8 cellular contexts compared by ENCODE assay signal in the genomic region with DNA sequence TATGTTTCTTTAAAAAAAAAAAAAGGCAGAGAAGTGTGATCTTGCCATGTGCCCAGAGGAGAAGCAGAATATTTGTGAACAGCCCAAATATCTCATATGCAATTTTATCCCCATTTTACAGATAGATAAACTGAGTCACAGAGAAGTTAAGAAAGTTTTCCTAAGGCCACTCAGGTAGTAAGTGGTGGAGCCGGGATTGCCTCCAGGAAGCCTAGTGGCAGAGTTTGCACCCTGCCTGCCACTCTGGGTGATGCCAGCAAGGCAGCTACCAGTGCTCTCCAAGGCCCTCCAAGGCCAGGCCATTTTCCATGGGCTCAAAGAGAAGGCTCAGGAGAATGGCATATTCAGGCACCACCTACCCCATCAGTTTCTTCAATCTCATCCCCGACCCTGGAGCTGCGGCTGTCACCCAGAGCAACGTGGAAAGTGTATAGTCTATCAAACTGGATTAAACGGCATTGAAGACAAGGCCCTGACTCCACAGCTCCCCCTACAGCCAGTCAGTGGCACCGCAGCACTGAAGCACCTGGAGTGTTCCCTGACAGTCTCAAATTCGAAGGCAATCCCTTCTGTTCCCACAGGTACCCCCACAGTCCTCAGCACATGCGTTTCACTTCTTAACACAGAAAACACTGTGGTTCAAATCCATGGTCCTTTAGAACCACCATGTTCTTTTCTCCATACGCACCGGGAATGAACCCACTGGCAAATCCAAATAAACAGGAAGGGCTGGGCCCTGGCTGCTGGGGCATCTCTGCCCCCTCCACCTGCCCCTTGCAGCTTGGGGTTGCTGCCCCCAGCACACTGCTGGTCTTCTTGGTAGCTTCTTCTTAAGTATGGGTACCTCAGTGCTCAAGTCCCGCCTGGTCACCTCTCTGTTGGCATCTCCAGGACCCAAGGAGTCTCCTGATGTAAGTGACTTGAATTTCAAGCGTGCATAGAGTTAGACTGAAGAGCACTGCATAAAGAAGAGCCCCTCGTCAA.
DNase-seq lines count a peak whose midpoint lies in the region; ATAC-seq, FAIRE-seq and TF ChIP-seq lines count a peak whose summit lies in the region.

No MANE protein-coding gene starts in this region.

- no peak for TF ChIP-seq EP300 in GM12878 (IDR thresholded peaks at IDR 0.05; ENCODE audit: borderline replicate concordance in 1 of 2, control insufficient read depth in 1 of 2, low read depth in 2 of 2, low read length in 2 of 2)

- ATAC-seq in GM12878 (peak; percentile 67), GM19463 (IDR thresholded peaks at IDR 0.05; ENCODE audit: unreplicated experiment) (no peak)

- peak; percentile 70 for DNase-seq in AG20443 (ENCODE audit: low spot score)
- peak; percentile 69 for DNase-seq in NCI-H748 (lab: John Stamatoyannopoulos, UW; ENCODE audit: unreplicated experiment)
- no peak for DNase-seq in GM12878 (ENCODE audit: low read depth, low spot score)
- peak; percentile 5 for DNase-seq in kidney glomerular epithelial cell (lab: John Stamatoyannopoulos, UW)
- no peak for DNase-seq in uterus
- no peak for DNase-seq in dedifferentiated amniotic fluid mesenchymal stem cell (ENCODE audit: extremely low spot score)

- H3K27ac ChIP-seq in GM12878 (ENCODE audit: control insufficient read depth, insufficient read depth) (no peak overlapping the region), uterus (no peak overlapping the region)

- H3K27me3 ChIP-seq in GM12878 (replicated peaks in 1 of 2; ENCODE audit: control insufficient read depth in 2 of 2, insufficient read depth in 2 of 2, low read length in 1 of 2) (peaks cover 4 to 8% of the 10 kb centered on the region in 2 experiments; a peak in 2 of 4 replicates), uterus (no peaks in the 10 kb centered on the region)

- BruUV-seq in GM12878 (replicated peaks; lab: Mats Ljungman, UMichigan), result no TSS peak

- TF ChIP-seq RAD21 in GM12878 (IDR thresholded peaks at IDR 0.05; ENCODE audit: insufficient read depth, low read depth, low read length), result no peak; the same call in 1 of the 2 replicates

- CTCF ChIA-PET in GM12878 (lab: Yijun Ruan, JAX), result interaction anchor here (0.6 to 0.7 kb wide), 3 partner anchors 136 to 771 kb away, joined by 3 read pairs; no protein-coding TSS in a partner anchor

- H3K79me2 ChIP-seq in GM12878 (ENCODE audit: control insufficient read depth, insufficient read depth, low read length), result no peaks in the 10 kb centered on the region

- SMC1A ChIA-PET in GM12878 (lab: Charles Lee; ENCODE audit: uncharacterized antibody, unreplicated experiment), result no interaction called here

- no peak overlapping the region for H3K4me2 ChIP-seq in GM12878 (ENCODE audit: control insufficient read depth, insufficient read depth)

- no peak overlapping the region for H3K9ac ChIP-seq in GM12878 (ENCODE audit: control insufficient read depth, insufficient read depth, low read length)

- H3K4me1 ChIP-seq in GM12878 (ENCODE audit: control insufficient read depth, insufficient read depth, low read length), result no peaks in the 10 kb centered on the region
- peaks cover 0 to 4% of the 10 kb centered on the region in 2 donors for H3K4me1 ChIP-seq in uterus

- H4K20me1 ChIP-seq in GM12878 (ENCODE audit: control insufficient read depth, insufficient read depth), result peaks cover 2% of the 10 kb centered on the region; the same call in 1 of the 2 replicates

- RAD21 ChIA-PET in GM12878 (lab: Charles Lee; ENCODE audit: unreplicated experiment), result no interaction called here

- no peaks in the 10 kb centered on the region for H3K9me3 ChIP-seq in GM12878 (replicated peaks; ENCODE audit: control insufficient read depth, insufficient read depth, low read length)
- H3K9me3 ChIP-seq in uterus, result no peaks in the 10 kb centered on the region

- no peak for FAIRE-seq in GM12878 (lab: Jason Lieb, UNC)

- WGBS in GM12878 (ENCODE audit: insufficient coverage, insufficient replicate concordance, low lambda C conversion rate, missing lambda C conversion rate), result 20% methylated on average over 13 of the region's 13 CpGs

- no peak for TF ChIP-seq POLR2A in GM12878 (IDR thresholded peaks at IDR 0.05; ENCODE audit: low read depth, low read length)
- no peak for TF ChIP-seq POLR2A in uterus (IDR thresholded peaks at IDR 0.05)

- H2AFZ ChIP-seq in GM12878 (ENCODE audit: control insufficient read depth, low read depth, low read length), result no peak overlapping the region

- intact Hi-C loops in GM12878 (cut with micrococcal nuclease; ENCODE audit: unreplicated experiment), result no loop called here
- intact Hi-C loops in uterus (cut with DNase I; ENCODE audit: low total_unique reads), result no loop called here

- H3K36me3 ChIP-seq in GM12878 (ENCODE audit: control insufficient read depth in 2 of 2, insufficient read depth in 2 of 2, low read length in 1 of 2), result no peaks in the 10 kb centered on the region
- no peaks in the 10 kb centered on the region for H3K36me3 ChIP-seq in uterus

- H3K4me3 ChIP-seq in GM12878, result no peak overlapping the region
- H3K4me3 ChIP-seq in uterus, result no peak overlapping the region

- in situ Hi-C loops in GM12878 (cut with MboI), result no loop called here

- TF ChIP-seq CTCF in GM12873 (IDR thresholded peaks at IDR 0.05; ENCODE audit: insufficient read depth, low read depth, low read length, missing control alignments) (peak; percentile 93), GM12878 (IDR thresholded peaks at IDR 0.05 in 2 of 3, conservative IDR thresholded peaks at IDR 0.05 in 1 of 3; ENCODE audit: control insufficient read depth in 2 of 3, extremely low read depth in 1 of 3, insufficient read depth in 1 of 3, low read depth in 3 of 3, low read length in 3 of 3) (peak; percentile 48 to 72 (median 69)), uterus (IDR thresholded peaks at IDR 0.05) (peak; percentile 15 to 52 (median 44))

- POLR2A ChIA-PET in GM12878 (lab: Charles Lee), result no interaction called here

TF ChIP-seq in GM12878, 131 proteins besides CTCF, POLR2A, EP300 and RAD21:
- no peak for TF ChIP-seq ZNF274 (IDR thresholded peaks at IDR 0.05; ENCODE audit: insufficient read depth, insufficient read length)
- TF ChIP-seq, protein P1, sequence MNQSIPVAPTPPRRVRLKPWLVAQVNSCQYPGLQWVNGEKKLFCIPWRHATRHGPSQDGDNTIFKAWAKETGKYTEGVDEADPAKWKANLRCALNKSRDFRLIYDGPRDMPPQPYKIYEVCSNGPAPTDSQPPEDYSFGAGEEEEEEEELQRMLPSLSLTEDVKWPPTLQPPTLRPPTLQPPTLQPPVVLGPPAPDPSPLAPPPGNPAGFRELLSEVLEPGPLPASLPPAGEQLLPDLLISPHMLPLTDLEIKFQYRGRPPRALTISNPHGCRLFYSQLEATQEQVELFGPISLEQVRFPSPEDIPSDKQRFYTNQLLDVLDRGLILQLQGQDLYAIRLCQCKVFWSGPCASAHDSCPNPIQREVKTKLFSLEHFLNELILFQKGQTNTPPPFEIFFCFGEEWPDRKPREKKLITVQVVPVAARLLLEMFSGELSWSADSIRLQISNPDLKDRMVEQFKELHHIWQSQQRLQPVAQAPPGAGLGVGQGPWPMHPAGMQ (IDR thresholded peaks at IDR 0.05; ENCODE audit: borderline replicate concordance), result no peak
- no peak for TF ChIP-seq SREBF2 (IDR thresholded peaks at IDR 0.05; ENCODE audit: low read length)
- no peak for TF ChIP-seq NRF1 (conservative IDR thresholded peaks at IDR 0.05; ENCODE audit: low read depth, low read length)
- TF ChIP-seq, protein P2, sequence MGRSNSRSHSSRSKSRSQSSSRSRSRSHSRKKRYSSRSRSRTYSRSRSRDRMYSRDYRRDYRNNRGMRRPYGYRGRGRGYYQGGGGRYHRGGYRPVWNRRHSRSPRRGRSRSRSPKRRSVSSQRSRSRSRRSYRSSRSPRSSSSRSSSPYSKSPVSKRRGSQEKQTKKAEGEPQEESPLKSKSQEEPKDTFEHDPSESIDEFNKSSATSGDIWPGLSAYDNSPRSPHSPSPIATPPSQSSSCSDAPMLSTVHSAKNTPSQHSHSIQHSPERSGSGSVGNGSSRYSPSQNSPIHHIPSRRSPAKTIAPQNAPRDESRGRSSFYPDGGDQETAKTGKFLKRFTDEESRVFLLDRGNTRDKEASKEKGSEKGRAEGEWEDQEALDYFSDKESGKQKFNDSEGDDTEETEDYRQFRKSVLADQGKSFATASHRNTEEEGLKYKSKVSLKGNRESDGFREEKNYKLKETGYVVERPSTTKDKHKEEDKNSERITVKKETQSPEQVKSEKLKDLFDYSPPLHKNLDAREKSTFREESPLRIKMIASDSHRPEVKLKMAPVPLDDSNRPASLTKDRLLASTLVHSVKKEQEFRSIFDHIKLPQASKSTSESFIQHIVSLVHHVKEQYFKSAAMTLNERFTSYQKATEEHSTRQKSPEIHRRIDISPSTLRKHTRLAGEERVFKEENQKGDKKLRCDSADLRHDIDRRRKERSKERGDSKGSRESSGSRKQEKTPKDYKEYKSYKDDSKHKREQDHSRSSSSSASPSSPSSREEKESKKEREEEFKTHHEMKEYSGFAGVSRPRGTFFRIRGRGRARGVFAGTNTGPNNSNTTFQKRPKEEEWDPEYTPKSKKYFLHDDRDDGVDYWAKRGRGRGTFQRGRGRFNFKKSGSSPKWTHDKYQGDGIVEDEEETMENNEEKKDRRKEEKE (IDR thresholded peaks at IDR 0.05), result no peak
- TF ChIP-seq, protein P3, sequence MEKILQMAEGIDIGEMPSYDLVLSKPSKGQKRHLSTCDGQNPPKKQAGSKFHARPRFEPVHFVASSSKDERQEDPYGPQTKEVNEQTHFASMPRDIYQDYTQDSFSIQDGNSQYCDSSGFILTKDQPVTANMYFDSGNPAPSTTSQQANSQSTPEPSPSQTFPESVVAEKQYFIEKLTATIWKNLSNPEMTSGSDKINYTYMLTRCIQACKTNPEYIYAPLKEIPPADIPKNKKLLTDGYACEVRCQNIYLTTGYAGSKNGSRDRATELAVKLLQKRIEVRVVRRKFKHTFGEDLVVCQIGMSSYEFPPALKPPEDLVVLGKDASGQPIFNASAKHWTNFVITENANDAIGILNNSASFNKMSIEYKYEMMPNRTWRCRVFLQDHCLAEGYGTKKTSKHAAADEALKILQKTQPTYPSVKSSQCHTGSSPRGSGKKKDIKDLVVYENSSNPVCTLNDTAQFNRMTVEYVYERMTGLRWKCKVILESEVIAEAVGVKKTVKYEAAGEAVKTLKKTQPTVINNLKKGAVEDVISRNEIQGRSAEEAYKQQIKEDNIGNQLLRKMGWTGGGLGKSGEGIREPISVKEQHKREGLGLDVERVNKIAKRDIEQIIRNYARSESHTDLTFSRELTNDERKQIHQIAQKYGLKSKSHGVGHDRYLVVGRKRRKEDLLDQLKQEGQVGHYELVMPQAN (conservative IDR thresholded peaks at IDR 0.05), result no peak
- no peak for TF ChIP-seq ETV6 (conservative IDR thresholded peaks at IDR 0.05 in 1 of 2, IDR thresholded peaks at IDR 0.05 in 1 of 2; ENCODE audit: borderline replicate concordance in 1 of 2, low read depth in 1 of 2)
- TF ChIP-seq NR2C1 (IDR thresholded peaks at IDR 0.05), result no peak
- TF ChIP-seq GATAD2B (conservative IDR thresholded peaks at IDR 0.05; ENCODE audit: low read depth), result no peak
- no peak for TF ChIP-seq SMAD1 (IDR thresholded peaks at IDR 0.05; ENCODE audit: low read depth, partially characterized antibody)
- TF ChIP-seq SMC3 (IDR thresholded peaks at IDR 0.05; ENCODE audit: borderline replicate concordance, low read length), result no peak
- no peak for TF ChIP-seq HDAC6 (IDR thresholded peaks at IDR 0.05; ENCODE audit: unreplicated experiment)
- no peak for TF ChIP-seq ASH2L (IDR thresholded peaks at IDR 0.05; ENCODE audit: borderline replicate concordance, low read depth)

Comparison
In these comparisons a context has a peak if more than half of its experiments do, and no peak if none do; other contexts are left out.
1. DNase-seq: peak in AG20443 (single experiment), NCI-H748 (single experiment) and kidney glomerular epithelial cell (single experiment); none in GM12878 (single experiment), uterus (0 of 2) and dedifferentiated amniotic fluid mesenchymal stem cell (single experiment).
2. Peak in every context shown above with its lines, with median percentiles within 50 percentile points of each other: CTCF ChIP-seq.